ENCODE assay signal across 8 cellular contexts in genomic region chr11:124481365-124482323, GRCh38.
DNase-seq lines count a peak whose midpoint lies in the region; ATAC-seq lines count a peak whose summit lies in the region.

No MANE protein-coding gene starts in this region.

- peaks cover 6% of the 10 kb centered on the region; the same call in 1 of the 2 replicates for H3K4me1 ChIP-seq in iPS-20b (ENCODE audit: insufficient read depth, low read length)

- no peaks in the 10 kb centered on the region for H3K36me3 ChIP-seq in iPS-20b (ENCODE audit: insufficient read depth, low read depth, low read length)

- peak overlapping the region; percentile 39; the same call in 1 of the 2 replicates for H3K9ac ChIP-seq in iPS-20b (ENCODE audit: low read depth, low read length)

- peak overlapping the region; percentile 44 for H3K4me3 Mint-ChIP-seq in activated naive CD8-positive, alpha-beta T cell treated with anti-CD3 and anti-CD28 coated beads, Interleukin-2, amount 50 U/mL, for 24 hours

- ATAC-seq in GM21528 (IDR thresholded peaks at IDR 0.05; ENCODE audit: low FRiP score, unreplicated experiment), result peak; percentile 72
- ATAC-seq in activated naive CD8-positive, alpha-beta T cell treated with anti-CD3 and anti-CD28 coated beads, Interleukin-2, amount 50 U/mL, for 24 hours, result peak; percentile 49

- H3K4me3 ChIP-seq in iPS-20b (ENCODE audit: low read length), result peak overlapping the region; percentile 62

- no peaks in the 10 kb centered on the region for H3K9me3 ChIP-seq in iPS-20b (ENCODE audit: insufficient read depth, low read depth, low read length)

- peaks cover 9% of the 10 kb centered on the region for H3K4me1 Mint-ChIP-seq in activated naive CD8-positive, alpha-beta T cell treated with anti-CD3 and anti-CD28 coated beads, Interleukin-2, amount 50 U/mL, for 24 hours

- no peak overlapping the region for H3K27ac Mint-ChIP-seq in activated naive CD8-positive, alpha-beta T cell treated with anti-CD3 and anti-CD28 coated beads, Interleukin-2, amount 50 U/mL, for 24 hours

- DNase-seq in Ammon's horn (ENCODE audit: low spot score), result peak; percentile 29
- peak; percentile 19 for DNase-seq in NCI-H446 treated with DMSO at 0.1 percent for 48 hours (lab: John Stamatoyannopoulos, UW)
- no peak for DNase-seq in activated naive CD8-positive, alpha-beta T cell treated with anti-CD3 and anti-CD28 coated beads, Interleukin-2, amount 50 U/mL, for 24 hours
- DNase-seq in stromal cell of bone marrow (ENCODE audit: low read depth), result peak; percentile 21
- no peak for DNase-seq in germinal center (ENCODE audit: low spot score)
- DNase-seq in activated CD8-positive, alpha-beta memory T cell treated with anti-CD3 and anti-CD28 coated beads, Interleukin-2, amount 50 U/mL, for 48 hours, result no peak

- no peaks in the 10 kb centered on the region for H3K27me3 ChIP-seq in iPS-20b (ENCODE audit: insufficient read depth, low read length)

- H3K27ac ChIP-seq in iPS-20b (ENCODE audit: low read length), result no peak overlapping the region

- peaks cover under 1% of the 10 kb centered on the region for H3K9me3 Mint-ChIP-seq in activated naive CD8-positive, alpha-beta T cell treated with anti-CD3 and anti-CD28 coated beads, Interleukin-2, amount 50 U/mL, for 24 hours

- peaks cover 30% of the 10 kb centered on the region for H3K27me3 Mint-ChIP-seq in activated naive CD8-positive, alpha-beta T cell treated with anti-CD3 and anti-CD28 coated beads, Interleukin-2, amount 50 U/mL, for 24 hours

- H3K36me3 Mint-ChIP-seq in activated naive CD8-positive, alpha-beta T cell treated with anti-CD3 and anti-CD28 coated beads, Interleukin-2, amount 50 U/mL, for 24 hours (ENCODE audit: low read depth), result no peaks in the 10 kb centered on the region

Comparison
In these comparisons a context has a peak if more than half of its experiments do, and no peak if none do; other contexts are left out.
1. DNase-seq: peak in Ammon's horn (single experiment), NCI-H446 treated with DMSO at 0.1 percent for 48 hours (single experiment) and stromal cell of bone marrow (single experiment); none in activated naive CD8-positive, alpha-beta T cell treated with anti-CD3 and anti-CD28 coated beads, Interleukin-2, amount 50 U/mL, for 24 hours (single experiment), germinal center (single experiment) and activated CD8-positive, alpha-beta memory T cell treated with anti-CD3 and anti-CD28 coated beads, Interleukin-2, amount 50 U/mL, for 48 hours (single experiment).